31 cellular contexts compared by ENCODE assay signal in the genomic region with DNA sequence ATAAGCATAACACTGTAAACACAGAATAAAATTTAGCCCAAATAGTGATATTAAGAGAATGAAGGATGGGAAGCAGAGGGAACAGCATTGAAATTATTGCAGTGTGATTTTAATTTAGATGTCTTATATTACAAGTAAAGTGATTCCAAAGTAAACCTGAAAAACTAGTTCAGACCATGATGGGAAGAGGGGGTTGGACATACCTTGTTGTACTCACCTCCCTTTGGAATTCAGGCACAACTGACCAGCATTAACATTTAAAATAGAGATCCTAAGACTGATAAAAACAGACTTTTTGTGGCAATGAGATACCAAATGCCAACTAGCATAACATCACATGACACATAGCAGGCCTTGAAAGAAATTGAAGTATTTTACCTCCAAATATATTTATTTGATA.
"Had no signal": no experiment of that assay in that cellular context is flagged by ENCODE, and none has a peak within 500 bp of the region (broad histone marks: within the 10 kb centered on the region; RNA-seq: fewer than 3 reads in every experiment).

No MANE protein-coding gene starts in this region.

- H3K36me3 Mint-ChIP-seq: activated naive CD8-positive, alpha-beta T cell treated with anti-CD3 and anti-CD28 coated beads for 36 hours had no signal

- H3K4me3 Mint-ChIP-seq: activated B cell treated with CpG ODN at 0.5 μM for 24 hours; activated CD8-positive, alpha-beta T cell treated with anti-CD3 and anti-CD28 coated beads for 36 hours; activated naive CD8-positive, alpha-beta T cell treated with anti-CD3 and anti-CD28 coated beads for 36 hours; activated T-cell treated with anti-CD3 and anti-CD28 coated beads, Interleukin-2, amount 50 U/mL, for 72 hours; activated T-helper 17 cell treated with anti-CD3 and anti-CD28 coated beads, Interleukin-2, amount 50 U/mL, for 72 hours had no signal

- H3K27ac Mint-ChIP-seq: activated B cell treated with CpG ODN at 0.5 μM for 24 hours; activated CD8-positive, alpha-beta T cell treated with anti-CD3 and anti-CD28 coated beads for 36 hours; activated naive CD8-positive, alpha-beta T cell treated with anti-CD3 and anti-CD28 coated beads for 36 hours; activated T-cell treated with anti-CD3 and anti-CD28 coated beads, Interleukin-2, amount 50 U/mL, for 72 hours; activated T-helper 17 cell treated with anti-CD3 and anti-CD28 coated beads, Interleukin-2, amount 50 U/mL, for 72 hours had no signal

- H3K9ac ChIP-seq: KMS-11 had no signal

- H3K27me3 ChIP-seq: brain microvascular endothelial cell, cardiac muscle cell had no signal

- H3K27ac ChIP-seq: brain microvascular endothelial cell, KMS-11, RWPE1, VCaP had no signal

- DNase-seq: activated B cell treated with CpG ODN at 0.5 μM for 24 hours; activated CD4-positive, alpha-beta T cell treated with anti-CD3 and anti-CD28 coated beads for 4 hours; activated CD4-positive, alpha-beta T cell treated with anti-CD3 and anti-CD28 coated beads, Interleukin-2, amount 50 U/mL, for 4 hours; activated CD4-positive, CD25-positive, alpha-beta regulatory T cell treated with anti-CD3 and anti-CD28 coated beads, Interleukin-2, amount 50 U/mL, for 72 hours; activated CD8-positive, alpha-beta T cell treated with anti-CD3 and anti-CD28 coated beads for 36 hours; activated effector memory CD4-positive, alpha-beta T cell treated with anti-CD3 and anti-CD28 coated beads, Interleukin-2, amount 50 U/mL, for 16 hours; activated naive CD4-positive, alpha-beta T cell; activated naive CD4-positive, alpha-beta T cell treated with anti-CD3 and anti-CD28 coated beads, Interleukin-2, amount 50 U/mL, for 16 hours; activated naive CD8-positive, alpha-beta T cell treated with anti-CD3 and anti-CD28 coated beads for 36 hours; activated T-cell treated with anti-CD3 and anti-CD28 coated beads, Interleukin-2, amount 50 U/mL, for 1 hour; activated T-cell treated with anti-CD3 and anti-CD28 coated beads, Interleukin-2, amount 50 U/mL, for 72 hours; amniotic stem cell; aorta; brain microvascular endothelial cell; NCI-H1105; NCI-H1417 treated with DMSO at 0.1 percent for 48 hours; NCI-H1694; NCI-H1930; NCI-H2081 treated with DMSO at 0.1 percent for 48 hours; NCI-H345; NCI-H524 treated with DMSO at 0.1 percent for 48 hours; Right ventricle myocardium superior; SW 1271; T-helper 1 cell; T-helper 2 cell; T-helper 9 cell had no signal

- ATAC-seq: activated CD8-positive, alpha-beta T cell treated with anti-CD3 and anti-CD28 coated beads for 36 hours; activated T-cell treated with anti-CD3 and anti-CD28 coated beads, Interleukin-2, amount 50 U/mL, for 72 hours; activated T-helper 17 cell treated with anti-CD3 and anti-CD28 coated beads, Interleukin-2, amount 50 U/mL, for 72 hours had no signal

- H3K4me2 ChIP-seq: KMS-11 had no signal

- H3K4me3 ChIP-seq: cardiac muscle cell had no signal

- H3K36me3 ChIP-seq: brain microvascular endothelial cell, cardiac muscle cell had no signal

- H3K4me1 Mint-ChIP-seq: activated B cell treated with CpG ODN at 0.5 μM for 24 hours; activated naive CD8-positive, alpha-beta T cell treated with anti-CD3 and anti-CD28 coated beads for 36 hours; activated T-helper 17 cell treated with anti-CD3 and anti-CD28 coated beads, Interleukin-2, amount 50 U/mL, for 72 hours had no signal

- H3K9me3 Mint-ChIP-seq: activated T-cell treated with anti-CD3 and anti-CD28 coated beads, Interleukin-2, amount 50 U/mL, for 72 hours; activated T-helper 17 cell treated with anti-CD3 and anti-CD28 coated beads, Interleukin-2, amount 50 U/mL, for 72 hours had no signal
